10 cellular contexts compared by ENCODE assay signal in genomic region chr5:139271201-139272027, GRCh38. TPM values are rescaled to one million over a fixed set of nuclear protein-coding genes. Genes with fewer than 3 reads are reported as not detected.
DNase-seq lines count a peak whose midpoint lies in the region; ATAC-seq, FAIRE-seq and TF ChIP-seq lines count a peak whose summit lies in the region.
"Had no signal": no experiment of that assay in that cellular context is flagged by ENCODE, and none has a peak within 500 bp of the region (broad histone marks: within the 10 kb centered on the region; RNA-seq: fewer than 3 reads in every experiment).

No MANE protein-coding gene starts in this region.

- no peak for TF ChIP-seq POLR2A in Peyer's patch (IDR thresholded peaks at IDR 0.05)

- TF ChIP-seq CTCF in bronchial epithelial cell (IDR thresholded peaks at IDR 0.05; ENCODE audit: insufficient read depth, low read length, severe bottlenecking) (no peak), psoas muscle (IDR thresholded peaks at IDR 0.05) (no peak), Peyer's patch (IDR thresholded peaks at IDR 0.05) (no peak)

- H3K4me3 ChIP-seq in bronchial epithelial cell (ENCODE audit: low read depth, low read length) (no peak overlapping the region), psoas muscle (no peak overlapping the region), Peyer's patch (no peak overlapping the region)

- peak overlapping the region; percentile 94 for H3K27ac ChIP-seq in psoas muscle
- no peak overlapping the region for H3K27ac ChIP-seq in Peyer's patch

- intact Hi-C loops in psoas muscle (cut with DNase I): no loop called here

- no peaks in the 10 kb centered on the region for H3K27me3 ChIP-seq in bronchial epithelial cell (ENCODE audit: control insufficient read depth, insufficient read depth, low read length)
- no peaks in the 10 kb centered on the region for H3K27me3 ChIP-seq in psoas muscle (ENCODE audit: insufficient read depth in 3 of 3, low read length in 2 of 3)
- H3K27me3 ChIP-seq in Peyer's patch: no peaks in the 10 kb centered on the region

- FAIRE-seq in bronchial epithelial cell (lab: Jason Lieb, UNC): no peak
- FAIRE-seq: GM18507, TTC549 had no signal

- no peaks in the 10 kb centered on the region for H3K9me3 ChIP-seq in psoas muscle
- H3K9me3 ChIP-seq in Peyer's patch: no peaks in the 10 kb centered on the region

- DNase-seq in GM04504 (ENCODE audit: low read depth) (peak; percentile 63), NCI-H2196 treated with DMSO at 0.1 percent for 48 hours (lab: John Stamatoyannopoulos, UW; ENCODE audit: unreplicated experiment) (peak; percentile 34), bronchial epithelial cell (ENCODE audit: low read depth) (peak; percentile 87), psoas muscle (no peak), C1 segment of cervical spinal cord (lab: John Stamatoyannopoulos, UW) (no peak), Peyer's patch (no peak)
- DNase-seq in central memory CD4-positive, alpha-beta T cell: no peak
- DNase-seq: activated naive CD8-positive, alpha-beta T cell treated with anti-CD3 and anti-CD28 coated beads, Interleukin-2, amount 10 ng/mL, durations not matched to agents 7 days and 5 days had no signal

- H3K36me3 ChIP-seq in bronchial epithelial cell (ENCODE audit: control insufficient read depth, insufficient read depth, low read length) (peaks cover 3% of the 10 kb centered on the region), psoas muscle (ENCODE audit: insufficient read depth in 1 of 2, low read depth in 1 of 2) (peaks cover 0 to 6% of the 10 kb centered on the region in 2 donors), Peyer's patch (no peaks in the 10 kb centered on the region)

- peak; percentile 51 to 62 (median 57) for ATAC-seq in psoas muscle

- H3K4me1 ChIP-seq in psoas muscle: peaks cover 60% of the 10 kb centered on the region
- H3K4me1 ChIP-seq in Peyer's patch: peaks cover 4 to 21% (median 6%) of the 10 kb centered on the region in 4 donors

- 32 to 38% (median 35%) methylated on average over 4 of the region's 4 CpGs for WGBS in psoas muscle, 3 donors

RNA-seq across cellular contexts. Expression of gene MATR3, which starts 22.1 kb away (rescaled TPM):
- total RNA-seq in bronchial epithelial cell (171 and 173 TPM in 2 replicates), psoas muscle (100 to 1,000 TPM in 3 of 4 donors, 10 to 100 TPM in 1; 96.5 to 153 (median 134) TPM), Peyer's patch (100 to 1,000 TPM; 110 to 217 (median 120) TPM)
- 100 to 1,000 TPM in 1 of 3 donors, 10 to 100 TPM in 2; 92.4 to 110 (median 97.1) TPM for polyA plus RNA-seq in psoas muscle

Comparison
In these comparisons a context has a peak if more than half of its experiments do, and no peak if none do; other contexts are left out.
1. DNase-seq: peak in GM04504 (single experiment), NCI-H2196 treated with DMSO at 0.1 percent for 48 hours (single experiment) and bronchial epithelial cell (single experiment); none in psoas muscle (0 of 2), C1 segment of cervical spinal cord (0 of 14), Peyer's patch (0 of 3) and central memory CD4-positive, alpha-beta T cell (single experiment).